In genomic region chr13:82245860-82246259, GRCh38 we compare ENCODE assay signal across 11 cellular contexts.
"Had no signal": no experiment of that assay in that cellular context is flagged by ENCODE, and none has a peak within 500 bp of the region (broad histone marks: within the 10 kb centered on the region; RNA-seq: fewer than 3 reads in every experiment).

No MANE protein-coding gene starts in this region.

- H3K27ac ChIP-seq: GM23248 had no signal

- FAIRE-seq: H1, H54 had no signal

- H3K4me3 Mint-ChIP-seq: GM23338, H9, HFFc6 had no signal

- H3K36me3 ChIP-seq: HAP-1 had no signal

- H3K9me3 ChIP-seq: HAP-1 had no signal

- H3K4me1 Mint-ChIP-seq: GM23338, H9 had no signal

- ATAC-seq: GM23338, HCT116 had no signal

- H3K4me1 ChIP-seq: HAP-1 had no signal

- H3K27ac Mint-ChIP-seq: GM23338, H9, HFFc6 had no signal

- H3K9me3 Mint-ChIP-seq: GM23338, H9, HFFc6 had no signal

- DNase-seq: GM23248, GOT3, H7, H9, HCEC 1CT, HFFc6 had no signal

- H3K4me3 ChIP-seq: GM23248, GM23338, HAP-1 had no signal
